Comparison of ENCODE assay signal across 10 cellular contexts in the genomic region with DNA sequence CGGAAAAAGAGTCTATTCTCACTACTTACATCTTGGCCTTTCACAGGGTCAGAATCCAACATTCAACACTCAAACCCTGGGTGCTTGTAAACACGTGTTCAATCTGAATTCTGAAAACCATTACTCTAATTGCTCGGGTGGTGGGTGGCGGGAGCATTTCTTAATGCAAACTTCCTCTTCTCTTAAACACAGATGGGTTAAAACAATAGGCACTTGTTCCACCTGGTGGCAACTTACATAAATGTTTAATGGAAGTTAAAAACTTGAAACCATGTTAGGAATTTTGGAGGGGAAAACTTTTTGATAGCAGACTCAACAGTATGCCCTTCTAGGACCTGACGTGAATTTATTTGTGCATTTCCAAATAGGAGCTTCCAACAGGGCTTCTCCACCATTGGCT. TPM values are rescaled to one million over a fixed set of nuclear protein-coding genes. Genes with fewer than 3 reads are reported as not detected.
DNase-seq lines count a peak whose midpoint lies in the region; ATAC-seq, FAIRE-seq and TF ChIP-seq lines count a peak whose summit lies in the region.
"Had no signal": no experiment of that assay in that cellular context is flagged by ENCODE, and none has a peak within 500 bp of the region (broad histone marks: within the 10 kb centered on the region; RNA-seq: fewer than 3 reads in every experiment).

No MANE protein-coding gene starts in this region.

- H3K27ac Mint-ChIP-seq in activated B cell treated with CpG ODN at 0.5 μM for 24 hours (no peak overlapping the region), memory B cell (no peak overlapping the region)
- no peak overlapping the region for H3K27ac Mint-ChIP-seq in T-helper 2 cell treated with Interferon-gamma antibody and Interleukin-4, amounts not matched to agents 5 μg/mL and 100 μg/mL, for 36 hours

- ATAC-seq in activated B cell treated with CpG ODN at 0.5 μM for 24 hours (ENCODE audit: low read depth) (peak; percentile 25), memory B cell (ENCODE audit: low read depth) (peak; percentile 46), HG03095 (IDR thresholded peaks at IDR 0.05; ENCODE audit: unreplicated experiment) (no peak), GM18907 (IDR thresholded peaks at IDR 0.05; ENCODE audit: unreplicated experiment) (no peak)

- H3K36me3 Mint-ChIP-seq in activated B cell treated with CpG ODN at 0.5 μM for 24 hours (ENCODE audit: low read depth) (no peaks in the 10 kb centered on the region), memory B cell (no peaks in the 10 kb centered on the region)
- H3K36me3 Mint-ChIP-seq in T-helper 2 cell treated with Interferon-gamma antibody and Interleukin-4, amounts not matched to agents 5 μg/mL and 100 μg/mL, for 36 hours (ENCODE audit: low read depth): no peaks in the 10 kb centered on the region

- peaks cover 10% of the 10 kb centered on the region for H3K4me1 Mint-ChIP-seq in activated B cell treated with CpG ODN at 0.5 μM for 24 hours
- H3K4me1 Mint-ChIP-seq in memory B cell: peaks cover 7% of the 10 kb centered on the region
- H3K4me1 Mint-ChIP-seq in T-helper 2 cell treated with Interferon-gamma antibody and Interleukin-4, amounts not matched to agents 5 μg/mL and 100 μg/mL, for 36 hours (ENCODE audit: low read depth): peaks cover 18% of the 10 kb centered on the region

- DNase-seq in activated B cell treated with CpG ODN at 0.5 μM for 24 hours: no peak
- no peak for DNase-seq in memory B cell (ENCODE audit: low spot score in 2 of 2)
- no peak for DNase-seq in nucleus accumbens (lab: John Stamatoyannopoulos, UW)
- DNase-seq in T-helper 2 cell treated with Interferon-gamma antibody and Interleukin-4, amounts not matched to agents 5 μg/mL and 100 μg/mL, for 36 hours (ENCODE audit: low spot score): no peak
- DNase-seq: kidney glomerular epithelial cell had no signal

- H3K4me3 Mint-ChIP-seq in activated B cell treated with CpG ODN at 0.5 μM for 24 hours (no peak overlapping the region), memory B cell (no peak overlapping the region)
- H3K4me3 Mint-ChIP-seq in T-helper 2 cell treated with Interferon-gamma antibody and Interleukin-4, amounts not matched to agents 5 μg/mL and 100 μg/mL, for 36 hours: no peak overlapping the region

- FAIRE-seq in G401.6 (lab: Jason Lieb, UNC): peak; percentile 93

- intact Hi-C loops in activated B cell treated with CpG ODN at 0.5 μM for 24 hours (cut with micrococcal nuclease): loop anchor here (1.0 to 10.0 kb wide), 5 partner anchors 68 to 583 kb away; partner anchors contain the start of gene IL6R

- no peaks in the 10 kb centered on the region for H3K9me3 Mint-ChIP-seq in activated B cell treated with CpG ODN at 0.5 μM for 24 hours
- H3K9me3 Mint-ChIP-seq in memory B cell: no peaks in the 10 kb centered on the region
- H3K9me3 Mint-ChIP-seq in T-helper 2 cell treated with Interferon-gamma antibody and Interleukin-4, amounts not matched to agents 5 μg/mL and 100 μg/mL, for 36 hours: no peaks in the 10 kb centered on the region

- TF ChIP-seq CTCF in LNCAP (IDR thresholded peaks at IDR 0.05) (peak; percentile 46; the same call in 1 of the 2 replicates), activated B cell treated with CpG ODN at 0.5 μM for 24 hours (IDR thresholded peaks at IDR 0.05) (no peak)

- H3K27me3 Mint-ChIP-seq in activated B cell treated with CpG ODN at 0.5 μM for 24 hours: no peaks in the 10 kb centered on the region
- H3K27me3 Mint-ChIP-seq in memory B cell: peaks cover 2% of the 10 kb centered on the region
- H3K27me3 Mint-ChIP-seq in T-helper 2 cell treated with Interferon-gamma antibody and Interleukin-4, amounts not matched to agents 5 μg/mL and 100 μg/mL, for 36 hours (ENCODE audit: low read depth): peaks cover 5% of the 10 kb centered on the region

- POLR2A ChIA-PET in activated B cell treated with CpG ODN at 0.5 μM for 24 hours (lab: Charles Lee): interaction anchor here (0.6 to 1.1 kb wide), 2 partner anchors 71 to 191 kb away, joined by 3 to 6 read pairs; no protein-coding TSS in a partner anchor

- CTCF ChIA-PET in activated B cell treated with CpG ODN at 0.5 μM for 24 hours (lab: Charles Lee): interaction anchor here (1.1 to 4.8 kb wide), 9 partner anchors 12 to 607 kb away, joined by 3 to 101 read pairs (median 7); no protein-coding TSS in a partner anchor

RNA-seq across cellular contexts. Expression of gene TDRD10, which starts 23.4 kb away (rescaled TPM):
- total RNA-seq in activated B cell treated with CpG ODN at 0.5 μM for 24 hours: not detected in 2 replicates
- total RNA-seq: SJSA1 had no signal

RNA-seq across cellular contexts. Expression of gene SHE, which starts 23.6 kb away (rescaled TPM):
- 0.04 TPM in 1 of 2 replicates, not detected in the other for total RNA-seq in activated B cell treated with CpG ODN at 0.5 μM for 24 hours
- total RNA-seq: SJSA1 had no signal

Comparison
In these comparisons a context has a peak if more than half of its experiments do, and no peak if none do; other contexts are left out.
1. ATAC-seq: peak in activated B cell treated with CpG ODN at 0.5 μM for 24 hours (single experiment) and memory B cell (single experiment); none in HG03095 (single experiment) and GM18907 (single experiment).